Comparison of ENCODE assay signal across 8 cellular contexts in the genomic region with DNA sequence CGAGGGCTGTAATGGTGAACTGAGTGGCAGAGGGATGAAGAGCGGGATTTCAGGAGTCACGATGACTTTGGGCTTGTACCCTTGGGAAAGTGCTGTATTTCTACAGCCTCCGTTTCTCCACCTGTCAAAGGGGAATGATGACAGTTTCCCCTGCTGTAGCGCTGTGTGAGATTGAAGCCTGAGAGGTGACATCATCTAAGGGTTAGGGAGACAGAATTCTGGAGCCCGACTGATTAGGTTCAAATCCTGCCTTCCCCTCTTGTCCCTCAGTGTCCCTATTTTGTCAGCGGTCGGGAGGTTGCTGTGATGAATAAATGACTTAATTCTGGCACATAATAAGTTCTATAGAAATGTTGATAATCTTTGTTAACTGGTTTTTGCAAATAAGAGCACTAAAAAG. TPM values are rescaled to one million over a fixed set of nuclear protein-coding genes. Genes with fewer than 3 reads are reported as not detected.
A peak's percentile ranks its signal among the peaks of the same experiment; 100 is the strongest.
DNase-seq lines count a peak whose midpoint lies in the region; ATAC-seq and TF ChIP-seq lines count a peak whose summit lies in the region.

No MANE protein-coding gene starts in this region.

- peaks cover 7 to 15% of the 10 kb centered on the region in 2 donors for H3K4me1 ChIP-seq in gastrocnemius medialis

- H3K4me2 ChIP-seq in SU-DHL-6 (ENCODE audit: low read depth, low read length, poor library complexity, severe bottlenecking): peak overlapping the region; percentile 87

- DNase-seq in GM12864 (ENCODE audit: low read depth) (no peak), fibroblast of the aortic adventitia (ENCODE audit: low read depth) (no peak), gastrocnemius medialis (no peak), HT-29 (ENCODE audit: low spot score) (no peak)

- peak overlapping the region; percentile 87 for H3K9ac ChIP-seq in SU-DHL-6 (ENCODE audit: low read length)

- H3K27ac ChIP-seq in SU-DHL-6 (ENCODE audit: low read depth, low read length) (peak overlapping the region; percentile 67; the same call in 1 of the 2 replicates), gastrocnemius medialis (peak overlapping the region; percentile 82 to 87 (median 86))

- H3K9me2 ChIP-seq in SU-DHL-6 (replicated peaks; ENCODE audit: insufficient read depth, low read length): no peaks in the 10 kb centered on the region

- ATAC-seq in gastrocnemius medialis (no peak), HG02571 (IDR thresholded peaks at IDR 0.05; ENCODE audit: unreplicated experiment) (no peak), HG02885 (IDR thresholded peaks at IDR 0.05; ENCODE audit: poor library complexity, unreplicated experiment) (no peak)
- ATAC-seq in activated CD4-positive, CD25-positive, alpha-beta regulatory T cell treated with anti-CD3 and anti-CD28 coated beads, Interleukin-2, amount 50 U/mL, for 24 hours: no peak

- intact Hi-C loops in gastrocnemius medialis (cut with DNase I; ENCODE audit: low total_unique reads): loop anchor here (1.0 to 5.0 kb wide), 2 partner anchors 81 to 135 kb away; a partner anchor contains a TSS

- H3K36me3 ChIP-seq in SU-DHL-6 (ENCODE audit: low read length): 0 out of 2 replicates have a peak, but pooled peaks cover 3% of the 10 kb centered on the region
- H3K36me3 ChIP-seq in gastrocnemius medialis: peaks cover 0 to 39% of the 10 kb centered on the region in 2 donors

- in situ Hi-C loops in gastrocnemius medialis (cut with MboI; ENCODE audit: low sequenced_read_pairs in 4 of 4): no loop called here

- no peak overlapping the region for H2AFZ ChIP-seq in SU-DHL-6 (ENCODE audit: low read depth, low read length, severe bottlenecking)

- peak overlapping the region; percentile 77 for H3K4me3 ChIP-seq in GM12864 (ENCODE audit: low read depth, low read length)
- H3K4me3 ChIP-seq in SU-DHL-6 (ENCODE audit: insufficient read depth, low read length, poor library complexity, severe bottlenecking): peak overlapping the region; percentile 87
- H3K4me3 ChIP-seq in fibroblast of the aortic adventitia (ENCODE audit: low read depth, low read length): peak overlapping the region; percentile 81
- peak overlapping the region; percentile 77 to 97 (median 89) for H3K4me3 ChIP-seq in gastrocnemius medialis

- no peak for TF ChIP-seq CTCF in GM12864 (IDR thresholded peaks at IDR 0.05; ENCODE audit: low read depth, low read length, missing control alignments)
- TF ChIP-seq CTCF in SU-DHL-6 (IDR thresholded peaks at IDR 0.05; ENCODE audit: insufficient read depth, low read length, poor library complexity, severe bottlenecking): no peak
- TF ChIP-seq CTCF in fibroblast of the aortic adventitia (IDR thresholded peaks at IDR 0.05; ENCODE audit: insufficient read depth, low read length): no peak
- no peak for TF ChIP-seq CTCF in gastrocnemius medialis (IDR thresholded peaks at IDR 0.05 in 4 of 5, conservative IDR thresholded peaks at IDR 0.05 in 1 of 5)

- H3K27me3 ChIP-seq in SU-DHL-6 (ENCODE audit: low read length) (no peaks in the 10 kb centered on the region), gastrocnemius medialis (no peaks in the 10 kb centered on the region)

- no peaks in the 10 kb centered on the region for H3K9me3 ChIP-seq in SU-DHL-6 (ENCODE audit: insufficient read depth, low read length)
- H3K9me3 ChIP-seq in gastrocnemius medialis: no peaks in the 10 kb centered on the region

- H3K79me2 ChIP-seq in SU-DHL-6 (ENCODE audit: insufficient read depth, low read length): peaks cover 24% of the 10 kb centered on the region

- no peak for TF ChIP-seq POLR2A in gastrocnemius medialis (IDR thresholded peaks at IDR 0.05)

- no peaks in the 10 kb centered on the region for H4K20me1 ChIP-seq in SU-DHL-6 (ENCODE audit: low read depth, low read length)

- peaks cover 16% of the 10 kb centered on the region for H3F3A ChIP-seq in SU-DHL-6 (ENCODE audit: insufficient read depth)

RNA-seq across cellular contexts. Expression of a gene that starts 0.7 kb away (rescaled TPM):
- total RNA-seq in fibroblast of the aortic adventitia (ENCODE audit: low replicate concordance) (23.1 and 33.9 TPM in 2 replicates), gastrocnemius medialis (100 to 1,000 TPM in 1 of 4 donors, 10 to 100 TPM in 3; 68.3 to 112 (median 84.4) TPM)
- 201 and 220 TPM in 2 replicates for total RNA-seq in HT-29 (2014; rRNA removed; shearing (Covaris generic))

RNA-seq across cellular contexts. Expression of a gene that starts 18.2 kb away (rescaled TPM):
- total RNA-seq in fibroblast of the aortic adventitia (ENCODE audit: low replicate concordance): 6.5 and 45.7 TPM in 2 replicates
- 10 to 100 TPM in 1 of 4 donors, 1 to 10 TPM in 3; 5.0 to 10.5 (median 7.7) TPM for total RNA-seq in gastrocnemius medialis
- total RNA-seq in HT-29 (2014; rRNA removed; shearing (Covaris generic)): 4.6 and 4.8 TPM in 2 replicates

RNA-seq across cellular contexts. Expression of a gene that starts 21.6 kb away (rescaled TPM):
- total RNA-seq in fibroblast of the aortic adventitia (ENCODE audit: low replicate concordance) (9.7 and 44.6 TPM in 2 replicates), gastrocnemius medialis (1 to 10 TPM in 2 of 4 donors, under 1 TPM in 2; 0.56 to 2.2 (median 1.1) TPM)
- 0.91 and 1.4 TPM in 2 replicates for total RNA-seq in HT-29 (2014; rRNA removed; shearing (Covaris generic))

RNA-seq across cellular contexts. Expression of a gene that starts 34.0 kb away (rescaled TPM):
- 0.27 and 0.98 TPM in 2 replicates for total RNA-seq in fibroblast of the aortic adventitia (ENCODE audit: low replicate concordance)
- not detected for total RNA-seq in gastrocnemius medialis
- 0.69 TPM in 1 of 2 replicates, not detected in the other for total RNA-seq in HT-29 (2014; rRNA removed; shearing (Covaris generic))

RNA-seq across cellular contexts. Expression of a gene that starts 37.0 kb away (rescaled TPM):
- 1.2 and 4.4 TPM in 2 replicates for total RNA-seq in fibroblast of the aortic adventitia (ENCODE audit: low replicate concordance)
- not detected for total RNA-seq in gastrocnemius medialis
- 0.34 and 0.56 TPM in 2 replicates for total RNA-seq in HT-29 (2014; rRNA removed; shearing (Covaris generic))
